32 cellular contexts compared by ENCODE assay signal in genomic region chr18:49155410-49155809, GRCh38.
"Had no signal": no experiment of that assay in that cellular context is flagged by ENCODE, and none has a peak within 500 bp of the region (broad histone marks: within the 10 kb centered on the region; RNA-seq: fewer than 3 reads in every experiment).

No MANE protein-coding gene starts in this region.

- H3K36me3 ChIP-seq: ascending aorta had no signal

- H3K27me3 Mint-ChIP-seq: activated B cell treated with CpG ODN at 0.5 μM for 24 hours; activated CD4-positive, alpha-beta memory T cell treated with anti-CD3 and anti-CD28 coated beads for 36 hours; activated CD4-positive, alpha-beta T cell treated with anti-CD3 and anti-CD28 coated beads, Interleukin-2, amount 10 ng/mL, durations not matched to agents 24 days and 14 days; activated CD8-positive, alpha-beta T cell treated with anti-CD3 and anti-CD28 coated beads for 36 hours; activated naive CD4-positive, alpha-beta T cell treated with anti-CD3 and anti-CD28 coated beads, Interleukin-2, amount 10 ng/mL, durations not matched to agents 7 days and 5 days; activated naive CD4-positive, alpha-beta T cell treated with anti-CD3 and anti-CD28 coated beads, Interleukin-2, amount 50 U/mL, for 24 hours; activated naive CD8-positive, alpha-beta T cell; activated naive CD8-positive, alpha-beta T cell treated with anti-CD3 and anti-CD28 coated beads, Interleukin-2, amount 10 ng/mL, durations not matched to agents 7 days and 5 days; activated naive CD8-positive, alpha-beta T cell treated with anti-CD3 and anti-CD28 coated beads, Interleukin-2, amount 50 U/mL, for 24 hours; activated T-cell treated with anti-CD3 and anti-CD28 coated beads, Interleukin-2, amount 50 U/mL, for 24 hours; brain had no signal

- H3K27ac Mint-ChIP-seq: activated B cell treated with CpG ODN at 0.5 μM for 24 hours; activated CD4-positive, alpha-beta memory T cell treated with anti-CD3 and anti-CD28 coated beads for 36 hours; activated CD4-positive, alpha-beta T cell treated with anti-CD3 and anti-CD28 coated beads, Interleukin-2, amount 10 ng/mL, durations not matched to agents 24 days and 14 days; activated CD8-positive, alpha-beta T cell treated with anti-CD3 and anti-CD28 coated beads for 36 hours; activated naive CD4-positive, alpha-beta T cell treated with anti-CD3 and anti-CD28 coated beads, Interleukin-2, amount 10 ng/mL, durations not matched to agents 7 days and 5 days; activated naive CD4-positive, alpha-beta T cell treated with anti-CD3 and anti-CD28 coated beads, Interleukin-2, amount 50 U/mL, for 24 hours; activated naive CD8-positive, alpha-beta T cell; activated naive CD8-positive, alpha-beta T cell treated with anti-CD3 and anti-CD28 coated beads, Interleukin-2, amount 10 ng/mL, durations not matched to agents 7 days and 5 days; activated naive CD8-positive, alpha-beta T cell treated with anti-CD3 and anti-CD28 coated beads, Interleukin-2, amount 50 U/mL, for 24 hours; activated T-cell treated with anti-CD3 and anti-CD28 coated beads, Interleukin-2, amount 50 U/mL, for 24 hours; activated T-helper 2 cell treated with anti-CD3 and anti-CD28 coated beads, Interferon-gamma antibody, Interleukin-2, Interleukin-4, amounts not matched to agents 10 μg/mL and 5 μg/mL and 100 μg/mL, durations not matched to agents 14 hours and 24 hours and 36 hours; brain; T-helper 1 cell treated with Interleukin-12 subunit alpha and Interleukin-12 subunit beta and Interleukin-4 antibody, amounts not matched to agents 30 μg/mL and 1 μg/mL, for 36 hours; T-helper 2 cell treated with Interferon-gamma antibody and Interleukin-4, amounts not matched to agents 5 μg/mL and 100 μg/mL, for 36 hours had no signal

- H3K4me1 Mint-ChIP-seq: activated B cell treated with CpG ODN at 0.5 μM for 24 hours; activated naive CD4-positive, alpha-beta T cell treated with anti-CD3 and anti-CD28 coated beads, Interleukin-2, amount 10 ng/mL, durations not matched to agents 7 days and 5 days; activated naive CD4-positive, alpha-beta T cell treated with anti-CD3 and anti-CD28 coated beads, Interleukin-2, amount 50 U/mL, for 24 hours had no signal

- H3K4me3 Mint-ChIP-seq: activated B cell treated with CpG ODN at 0.5 μM for 24 hours; activated CD4-positive, alpha-beta memory T cell treated with anti-CD3 and anti-CD28 coated beads for 36 hours; activated CD4-positive, alpha-beta T cell treated with anti-CD3 and anti-CD28 coated beads, Interleukin-2, amount 10 ng/mL, durations not matched to agents 24 days and 14 days; activated CD8-positive, alpha-beta T cell treated with anti-CD3 and anti-CD28 coated beads for 36 hours; activated naive CD4-positive, alpha-beta T cell treated with anti-CD3 and anti-CD28 coated beads, Interleukin-2, amount 10 ng/mL, durations not matched to agents 7 days and 5 days; activated naive CD4-positive, alpha-beta T cell treated with anti-CD3 and anti-CD28 coated beads, Interleukin-2, amount 50 U/mL, for 24 hours; activated naive CD8-positive, alpha-beta T cell; activated naive CD8-positive, alpha-beta T cell treated with anti-CD3 and anti-CD28 coated beads, Interleukin-2, amount 10 ng/mL, durations not matched to agents 7 days and 5 days; activated naive CD8-positive, alpha-beta T cell treated with anti-CD3 and anti-CD28 coated beads, Interleukin-2, amount 50 U/mL, for 24 hours; activated T-cell treated with anti-CD3 and anti-CD28 coated beads, Interleukin-2, amount 50 U/mL, for 24 hours; brain; T-helper 1 cell treated with Interleukin-12 subunit alpha and Interleukin-12 subunit beta and Interleukin-4 antibody, amounts not matched to agents 30 μg/mL and 1 μg/mL, for 36 hours; T-helper 2 cell treated with Interferon-gamma antibody and Interleukin-4, amounts not matched to agents 5 μg/mL and 100 μg/mL, for 36 hours had no signal

- DNase-seq: activated B cell treated with CpG ODN at 0.5 μM for 24 hours; activated CD4-positive, alpha-beta memory T cell treated with anti-CD3 and anti-CD28 coated beads for 36 hours; activated CD4-positive, alpha-beta T cell treated with anti-CD3 and anti-CD28 coated beads for 4 hours; activated CD4-positive, alpha-beta T cell treated with anti-CD3 and anti-CD28 coated beads, Interleukin-2, amount 10 ng/mL, durations not matched to agents 24 days and 14 days; activated CD4-positive, alpha-beta T cell treated with anti-CD3 and anti-CD28 coated beads, Interleukin-2, amount 50 U/mL, for 1 hour; activated CD4-positive, alpha-beta T cell treated with anti-CD3 and anti-CD28 coated beads, Interleukin-2, amount 50 U/mL, for 4 hours; activated CD4-positive, CD25-positive, alpha-beta regulatory T cell treated with anti-CD3 and anti-CD28 coated beads, Interleukin-2, amount 50 U/mL, for 72 hours; activated CD8-positive, alpha-beta memory T cell treated with anti-CD3 and anti-CD28 coated beads, Interleukin-2, amount 50 U/mL, for 4 hours; activated CD8-positive, alpha-beta T cell treated with anti-CD3 and anti-CD28 coated beads for 36 hours; activated effector memory CD4-positive, alpha-beta T cell treated with Interleukin-2 at 50 U/mL for 16 hours; activated gamma-delta T cell; activated naive CD4-positive, alpha-beta T cell treated with anti-CD3 and anti-CD28 coated beads, Interleukin-2, amount 10 ng/mL, durations not matched to agents 7 days and 5 days; activated naive CD4-positive, alpha-beta T cell treated with Interleukin-2 at 50 U/mL for 16 hours; activated naive CD8-positive, alpha-beta T cell treated with anti-CD3 and anti-CD28 coated beads, Interleukin-2, amount 10 ng/mL, durations not matched to agents 7 days and 5 days; activated naive CD8-positive, alpha-beta T cell treated with anti-CD3 and anti-CD28 coated beads, Interleukin-2, amount 50 U/mL, for 24 hours; activated T-cell treated with anti-CD3 and anti-CD28 coated beads, Interleukin-2, amount 50 U/mL, for 24 hours; activated T-cell treated with anti-CD3 and anti-CD28 coated beads, Interleukin-2, amount 50 U/mL, for 48 hours; amygdala; anterior cingulate cortex; central memory CD4-positive, alpha-beta T cell; T-helper 1 cell; T-helper 2 cell; T-helper 9 cell had no signal

- FAIRE-seq: TTC549 had no signal

- H3K4me3 ChIP-seq: ascending aorta had no signal

- H3K27me3 ChIP-seq: ascending aorta had no signal

- H3K27ac ChIP-seq: ascending aorta, VCaP had no signal

- H3K4me1 ChIP-seq: ascending aorta had no signal
